8 cellular contexts compared by ENCODE assay signal in the genomic region with DNA sequence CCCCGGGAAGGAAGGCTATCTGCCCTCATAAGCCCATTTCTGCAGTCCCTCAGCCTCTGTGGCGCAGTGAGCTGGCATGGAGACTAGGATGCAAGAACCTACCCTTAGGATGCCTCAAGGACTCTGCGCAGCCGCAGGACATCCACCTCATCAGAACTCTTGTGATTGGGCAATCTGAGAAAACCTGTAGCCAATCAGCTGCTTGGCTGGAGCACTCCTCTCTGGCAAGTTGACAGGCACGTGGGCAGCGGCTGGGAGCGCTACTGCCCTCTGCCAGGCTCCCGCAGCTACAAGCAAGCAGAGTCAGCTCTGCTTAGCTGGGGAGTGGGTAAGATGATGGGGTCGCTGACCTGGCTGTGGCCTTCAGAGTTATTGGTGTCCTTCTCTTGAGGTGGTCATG. TPM values are rescaled to one million over a fixed set of nuclear protein-coding genes. Genes with fewer than 3 reads are reported as not detected.
A peak's percentile ranks its signal among the peaks of the same experiment; 100 is the strongest.
DNase-seq lines count a peak whose midpoint lies in the region; ATAC-seq and TF ChIP-seq lines count a peak whose summit lies in the region.

No MANE protein-coding gene starts in this region.

- H3K4me3 Mint-ChIP-seq in natural killer cell treated with Interleukin-12 subunit alpha and Interleukin-12 subunit beta and Interleukin-15 and Interleukin-18, amount 100 ng/mL, for 72 hours = no peak overlapping the region

- H3K9me3 ChIP-seq in thoracic aorta = no peaks in the 10 kb centered on the region

- no peaks in the 10 kb centered on the region for H3K27me3 Mint-ChIP-seq in natural killer cell treated with Interleukin-12 subunit alpha and Interleukin-12 subunit beta and Interleukin-15 and Interleukin-18, amount 100 ng/mL, for 72 hours

- DNase-seq in NCI-H2081 treated with DMSO at 0.1 percent for 48 hours (lab: John Stamatoyannopoulos, UW) (peak; percentile 51), epithelial cell of esophagus (ENCODE audit: low read depth) (peak; percentile 93), medulla oblongata (ENCODE audit: extremely low spot score) (peak; percentile 93), thoracic aorta (ENCODE audit: low spot score) (peak; percentile 23)
- DNase-seq in natural killer cell treated with Interleukin-12 subunit alpha and Interleukin-12 subunit beta and Interleukin-15 and Interleukin-18, amount 100 ng/mL, for 72 hours (ENCODE audit: low spot score) = no peak

- no peaks in the 10 kb centered on the region for H3K36me3 Mint-ChIP-seq in natural killer cell treated with Interleukin-12 subunit alpha and Interleukin-12 subunit beta and Interleukin-15 and Interleukin-18, amount 100 ng/mL, for 72 hours

- no peak for ATAC-seq in thoracic aorta (ENCODE audit: insufficient number of reproducible peaks, low FRiP score, low read depth)
- ATAC-seq in natural killer cell treated with Interleukin-12 subunit alpha and Interleukin-12 subunit beta and Interleukin-15 and Interleukin-18, amount 100 ng/mL, for 72 hours = no peak
- no peak for ATAC-seq in GM21529 (IDR thresholded peaks at IDR 0.05; ENCODE audit: unreplicated experiment)

- no peaks in the 10 kb centered on the region for H3K36me3 ChIP-seq in thoracic aorta

- peaks cover 16 to 43% of the 10 kb centered on the region in 2 donors for H3K4me1 ChIP-seq in thoracic aorta (ENCODE audit: control insufficient read depth in 1 of 2, low read depth in 2 of 2)

- H3K27ac ChIP-seq in VCaP (no peak overlapping the region), thoracic aorta (peak overlapping the region; percentile 86 to 96)

- no peak overlapping the region for H3K4me3 ChIP-seq in epithelial cell of esophagus (ENCODE audit: low read length)
- no peak overlapping the region for H3K4me3 ChIP-seq in thoracic aorta

- TF ChIP-seq CTCF in GM12872 (IDR thresholded peaks at IDR 0.05; ENCODE audit: insufficient read depth, low read depth, low read length) (peak; percentile 18; the same call in 1 of the 3 replicates), VCaP (conservative IDR thresholded peaks at IDR 0.05) (peak; percentile 18; the same call in 1 of the 2 replicates), epithelial cell of esophagus (IDR thresholded peaks at IDR 0.05; ENCODE audit: insufficient read depth, low read depth, low read length, missing control alignments) (peak; percentile 50), thoracic aorta (IDR thresholded peaks at IDR 0.05) (no peak)

- H3K27ac Mint-ChIP-seq in natural killer cell treated with Interleukin-12 subunit alpha and Interleukin-12 subunit beta and Interleukin-15 and Interleukin-18, amount 100 ng/mL, for 72 hours = no peak overlapping the region

- H3K27me3 ChIP-seq in thoracic aorta (replicated peaks; ENCODE audit: insufficient read depth) = no peaks in the 10 kb centered on the region

- no peaks in the 10 kb centered on the region for H3K9me3 Mint-ChIP-seq in natural killer cell treated with Interleukin-12 subunit alpha and Interleukin-12 subunit beta and Interleukin-15 and Interleukin-18, amount 100 ng/mL, for 72 hours

- peaks cover 26 to 28% of the 10 kb centered on the region in 2 donors for H3K4me1 Mint-ChIP-seq in natural killer cell treated with Interleukin-12 subunit alpha and Interleukin-12 subunit beta and Interleukin-15 and Interleukin-18, amount 100 ng/mL, for 72 hours (ENCODE audit: low read depth in 2 of 2)

RNA-seq across cellular contexts. Expression of a gene that starts 1.5 kb away (rescaled TPM):
- 10 to 100 TPM; 40.4 to 44.1 TPM for total RNA-seq in thoracic aorta
- 10 to 100 TPM; 27.0 to 37.3 TPM for total RNA-seq in natural killer cell treated with Interleukin-12 subunit alpha and Interleukin-12 subunit beta and Interleukin-15 and Interleukin-18, amount 100 ng/mL, for 72 hours

RNA-seq across cellular contexts. Expression of a gene that starts 8.2 kb away (rescaled TPM):
- 1,000 to 10,000 TPM in 1 of 2 donors, 100 to 1,000 TPM in 1; 703 to 1,224 TPM for total RNA-seq in thoracic aorta
- total RNA-seq in natural killer cell treated with Interleukin-12 subunit alpha and Interleukin-12 subunit beta and Interleukin-15 and Interleukin-18, amount 100 ng/mL, for 72 hours = not detected

RNA-seq across cellular contexts. Expression of a gene that starts 24.8 kb away (rescaled TPM):
- total RNA-seq in thoracic aorta = 10 to 100 TPM in 1 of 2 donors, 1 to 10 TPM in 1; 5.4 to 25.0 TPM
- 10 to 100 TPM; 23.7 to 23.8 TPM for total RNA-seq in natural killer cell treated with Interleukin-12 subunit alpha and Interleukin-12 subunit beta and Interleukin-15 and Interleukin-18, amount 100 ng/mL, for 72 hours

RNA-seq across cellular contexts. Expression of a gene that starts 28.6 kb away (rescaled TPM):
- total RNA-seq in thoracic aorta = 10 to 100 TPM; 24.3 to 36.6 TPM
- 10 to 100 TPM; 58.3 to 95.1 TPM for total RNA-seq in natural killer cell treated with Interleukin-12 subunit alpha and Interleukin-12 subunit beta and Interleukin-15 and Interleukin-18, amount 100 ng/mL, for 72 hours

RNA-seq across cellular contexts. Expression of a gene that starts 47.0 kb away (rescaled TPM):
- 10 to 100 TPM in 1 of 2 donors, 1 to 10 TPM in 1; 1.6 to 14.6 TPM for total RNA-seq in thoracic aorta
- total RNA-seq in natural killer cell treated with Interleukin-12 subunit alpha and Interleukin-12 subunit beta and Interleukin-15 and Interleukin-18, amount 100 ng/mL, for 72 hours = 1 to 10 TPM; 3.0 to 3.5 TPM

Comparison
In these comparisons a context has a peak if more than half of its experiments do, and no peak if none do; other contexts are left out.
1. RNA of a gene that starts 8.2 kb away (total RNA-seq): 703 to 1,224 TPM in thoracic aorta; not detected in natural killer cell treated with Interleukin-12 subunit alpha and Interleukin-12 subunit beta and Interleukin-15 and Interleukin-18, amount 100 ng/mL, for 72 hours; every median in the first group is over 100 times any median in the second.